ENCODE assay signal across 1 cellular context in genomic region chr11:59562292-59562691, GRCh38.
TF ChIP-seq lines count a peak whose summit lies in the region.

No MANE protein-coding gene starts in this region.

TF ChIP-seq in SK-N-SH, 30 proteins besides CTCF, POLR2A, EP300 and RAD21:
- TF ChIP-seq JUND (IDR thresholded peaks at IDR 0.05) (no peak), PBX3 (IDR thresholded peaks at IDR 0.05) (no peak)
